In the genomic region with DNA sequence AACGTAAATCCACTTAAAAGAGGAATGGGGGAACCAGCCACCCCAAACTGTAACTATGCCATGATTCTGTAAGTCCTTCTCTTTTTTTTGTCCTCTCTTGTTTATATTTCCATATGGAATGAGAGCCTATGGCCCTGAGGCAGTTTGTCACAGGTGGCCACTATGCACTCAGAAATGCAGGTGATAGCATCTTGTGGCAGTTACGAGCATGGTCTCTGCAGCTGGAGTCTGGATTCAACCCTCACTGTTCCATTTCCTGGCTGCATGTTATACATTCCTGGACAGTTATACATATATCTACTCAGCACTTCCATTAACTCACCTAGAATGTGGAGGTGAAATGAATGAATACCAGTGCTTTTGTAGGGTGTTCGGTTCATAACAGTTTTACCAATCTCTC, we compare ENCODE assay signal across 2 cellular contexts.
TF ChIP-seq lines count a peak whose summit lies in the region.

No MANE protein-coding gene starts in this region.

TF ChIP-seq in A549, 52 proteins besides CTCF, POLR2A, EP300 and RAD21 (continued from another document):
- TF ChIP-seq, protein P1, sequence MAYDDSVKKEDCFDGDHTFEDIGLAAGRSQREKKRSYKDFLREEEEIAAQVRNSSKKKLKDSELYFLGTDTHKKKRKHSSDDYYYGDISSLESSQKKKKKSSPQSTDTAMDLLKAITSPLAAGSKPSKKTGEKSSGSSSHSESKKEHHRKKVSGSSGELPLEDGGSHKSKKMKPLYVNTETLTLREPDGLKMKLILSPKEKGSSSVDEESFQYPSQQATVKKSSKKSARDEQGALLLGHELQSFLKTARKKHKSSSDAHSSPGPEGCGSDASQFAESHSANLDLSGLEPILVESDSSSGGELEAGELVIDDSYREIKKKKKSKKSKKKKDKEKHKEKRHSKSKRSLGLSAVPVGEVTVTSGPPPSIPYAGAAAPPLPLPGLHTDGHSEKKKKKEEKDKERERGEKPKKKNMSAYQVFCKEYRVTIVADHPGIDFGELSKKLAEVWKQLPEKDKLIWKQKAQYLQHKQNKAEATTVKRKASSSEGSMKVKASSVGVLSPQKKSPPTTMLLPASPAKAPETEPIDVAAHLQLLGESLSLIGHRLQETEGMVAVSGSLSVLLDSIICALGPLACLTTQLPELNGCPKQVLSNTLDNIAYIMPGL (CRISPR knock-in tag; IDR thresholded peaks at IDR 0.05; ENCODE audit: borderline replicate concordance), result no peak
- TF ChIP-seq CHD2 (IDR thresholded peaks at IDR 0.05; ENCODE audit: low read length, partially characterized antibody), result no peak
- TF ChIP-seq SMC3 (IDR thresholded peaks at IDR 0.05), result no peak
- TF ChIP-seq EHF (CRISPR knock-in tag; IDR thresholded peaks at IDR 0.05), result no peak
- TF ChIP-seq HEYL (CRISPR knock-in tag; IDR thresholded peaks at IDR 0.05), result no peak
- TF ChIP-seq CBX8 (IDR thresholded peaks at IDR 0.05), result no peak
- no peak for TF ChIP-seq CEBPB (IDR thresholded peaks at IDR 0.05)
- no peak for TF ChIP-seq ZFP36 (IDR thresholded peaks at IDR 0.05; ENCODE audit: borderline replicate concordance, partially characterized antibody)

TF ChIP-seq in GM23338, 12 proteins besides CTCF, POLR2A, EP300 and RAD21 (continued from another document):
- TF ChIP-seq, protein P2, sequence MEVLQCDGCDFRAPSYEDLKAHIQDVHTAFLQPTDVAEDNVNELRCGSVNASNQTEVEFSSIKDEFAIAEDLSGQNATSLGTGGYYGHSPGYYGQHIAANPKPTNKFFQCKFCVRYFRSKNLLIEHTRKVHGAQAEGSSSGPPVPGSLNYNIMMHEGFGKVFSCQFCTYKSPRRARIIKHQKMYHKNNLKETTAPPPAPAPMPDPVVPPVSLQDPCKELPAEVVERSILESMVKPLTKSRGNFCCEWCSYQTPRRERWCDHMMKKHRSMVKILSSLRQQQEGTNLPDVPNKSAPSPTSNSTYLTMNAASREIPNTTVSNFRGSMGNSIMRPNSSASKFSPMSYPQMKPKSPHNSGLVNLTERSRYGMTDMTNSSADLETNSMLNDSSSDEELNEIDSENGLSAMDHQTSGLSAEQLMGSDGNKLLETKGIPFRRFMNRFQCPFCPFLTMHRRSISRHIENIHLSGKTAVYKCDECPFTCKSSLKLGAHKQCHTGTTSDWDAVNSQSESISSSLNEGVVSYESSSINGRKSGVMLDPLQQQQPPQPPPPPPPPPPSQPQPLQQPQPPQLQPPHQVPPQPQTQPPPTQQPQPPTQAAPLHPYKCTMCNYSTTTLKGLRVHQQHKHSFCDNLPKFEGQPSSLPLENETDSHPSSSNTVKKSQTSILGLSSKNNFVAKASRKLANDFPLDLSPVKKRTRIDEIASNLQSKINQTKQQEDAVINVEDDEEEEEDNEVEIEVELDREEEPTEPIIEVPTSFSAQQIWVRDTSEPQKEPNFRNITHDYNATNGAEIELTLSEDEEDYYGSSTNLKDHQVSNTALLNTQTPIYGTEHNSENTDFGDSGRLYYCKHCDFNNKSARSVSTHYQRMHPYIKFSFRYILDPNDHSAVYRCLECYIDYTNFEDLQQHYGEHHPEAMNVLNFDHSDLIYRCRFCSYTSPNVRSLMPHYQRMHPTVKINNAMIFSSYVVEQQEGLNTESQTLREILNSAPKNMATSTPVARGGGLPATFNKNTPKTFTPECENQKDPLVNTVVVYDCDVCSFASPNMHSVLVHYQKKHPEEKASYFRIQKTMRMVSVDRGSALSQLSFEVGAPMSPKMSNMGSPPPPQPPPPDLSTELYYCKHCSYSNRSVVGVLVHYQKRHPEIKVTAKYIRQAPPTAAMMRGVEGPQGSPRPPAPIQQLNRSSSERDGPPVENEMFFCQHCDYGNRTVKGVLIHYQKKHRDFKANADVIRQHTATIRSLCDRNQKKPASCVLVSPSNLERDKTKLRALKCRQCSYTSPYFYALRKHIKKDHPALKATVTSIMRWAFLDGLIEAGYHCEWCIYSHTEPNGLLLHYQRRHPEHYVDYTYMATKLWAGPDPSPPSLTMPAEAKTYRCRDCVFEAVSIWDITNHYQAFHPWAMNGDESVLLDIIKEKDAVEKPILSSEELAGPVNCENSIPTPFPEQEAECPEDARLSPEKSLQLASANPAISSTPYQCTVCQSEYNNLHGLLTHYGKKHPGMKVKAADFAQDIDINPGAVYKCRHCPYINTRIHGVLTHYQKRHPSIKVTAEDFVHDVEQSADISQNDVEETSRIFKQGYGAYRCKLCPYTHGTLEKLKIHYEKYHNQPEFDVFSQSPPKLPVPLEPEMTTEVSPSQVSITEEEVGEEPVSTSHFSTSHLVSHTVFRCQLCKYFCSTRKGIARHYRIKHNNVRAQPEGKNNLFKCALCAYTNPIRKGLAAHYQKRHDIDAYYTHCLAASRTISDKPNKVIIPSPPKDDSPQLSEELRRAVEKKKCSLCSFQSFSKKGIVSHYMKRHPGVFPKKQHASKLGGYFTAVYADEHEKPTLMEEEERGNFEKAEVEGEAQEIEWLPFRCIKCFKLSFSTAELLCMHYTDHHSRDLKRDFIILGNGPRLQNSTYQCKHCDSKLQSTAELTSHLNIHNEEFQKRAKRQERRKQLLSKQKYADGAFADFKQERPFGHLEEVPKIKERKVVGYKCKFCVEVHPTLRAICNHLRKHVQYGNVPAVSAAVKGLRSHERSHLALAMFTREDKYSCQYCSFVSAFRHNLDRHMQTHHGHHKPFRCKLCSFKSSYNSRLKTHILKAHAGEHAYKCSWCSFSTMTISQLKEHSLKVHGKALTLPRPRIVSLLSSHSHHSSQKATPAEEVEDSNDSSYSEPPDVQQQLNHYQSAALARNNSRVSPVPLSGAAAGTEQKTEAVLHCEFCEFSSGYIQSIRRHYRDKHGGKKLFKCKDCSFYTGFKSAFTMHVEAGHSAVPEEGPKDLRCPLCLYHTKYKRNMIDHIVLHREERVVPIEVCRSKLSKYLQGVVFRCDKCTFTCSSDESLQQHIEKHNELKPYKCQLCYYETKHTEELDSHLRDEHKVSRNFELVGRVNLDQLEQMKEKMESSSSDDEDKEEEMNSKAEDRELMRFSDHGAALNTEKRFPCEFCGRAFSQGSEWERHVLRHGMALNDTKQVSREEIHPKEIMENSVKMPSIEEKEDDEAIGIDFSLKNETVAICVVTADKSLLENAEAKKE (CRISPR knock-in tag; IDR thresholded peaks at IDR 0.05), result no peak
- no peak for TF ChIP-seq NANOG (IDR thresholded peaks at IDR 0.05; ENCODE audit: borderline replicate concordance)
- TF ChIP-seq STAT1 (IDR thresholded peaks at IDR 0.05; ENCODE audit: unreplicated experiment), result no peak
- no peak for TF ChIP-seq CREB1 (CRISPR knock-in tag; IDR thresholded peaks at IDR 0.05; ENCODE audit: low read depth)
